ENCODE assay signal across 21 cellular contexts in the genomic region with DNA sequence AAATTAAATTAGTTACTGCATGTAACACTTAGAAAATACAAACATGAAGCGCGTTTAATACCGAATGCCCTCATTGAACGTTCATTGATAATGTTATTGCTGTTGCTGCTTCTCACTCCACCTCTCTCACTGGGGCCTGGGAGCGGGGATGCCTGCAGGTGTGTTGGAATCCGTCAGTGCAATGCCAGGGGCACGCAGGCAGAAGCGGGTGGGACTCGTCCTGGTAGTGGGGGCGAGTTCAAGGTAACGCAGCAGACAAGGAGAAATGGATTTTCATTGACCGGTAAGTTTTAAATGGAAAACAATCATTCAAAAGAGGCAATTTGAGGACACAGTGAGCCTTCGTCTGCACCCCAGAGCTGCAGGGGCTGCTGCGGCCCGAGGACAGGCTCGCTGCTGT.
A peak's percentile ranks its signal among the peaks of the same experiment; 100 is the strongest.
DNase-seq lines count a peak whose midpoint lies in the region; FAIRE-seq and TF ChIP-seq lines count a peak whose summit lies in the region.
"Had no signal": no experiment of that assay in that cellular context is flagged by ENCODE, and none has a peak within 500 bp of the region (broad histone marks: within the 10 kb centered on the region; RNA-seq: fewer than 3 reads in every experiment).

No MANE protein-coding gene starts in this region.

- no peak overlapping the region for H3K4ac ChIP-seq in H1 (replicated peaks; ENCODE audit: insufficient read length, low read depth, low read length)
- no peak overlapping the region for H3K4ac ChIP-seq in neuronal stem cell (ENCODE audit: low read length)

- H4K5ac ChIP-seq in H1 (ENCODE audit: insufficient read length, low read depth, low read length) = no peak overlapping the region

- no peak overlapping the region for H2BK20ac ChIP-seq in H1 (ENCODE audit: low read length)

- H4K91ac ChIP-seq in H1 (replicated peaks; ENCODE audit: insufficient read length, low read length) = no peak overlapping the region
- no peak overlapping the region for H4K91ac ChIP-seq in neuronal stem cell (ENCODE audit: low read depth, low read length, poor library complexity)

- no peak for TF ChIP-seq EP300 in H1 (IDR thresholded peaks at IDR 0.05; ENCODE audit: borderline replicate concordance in 1 of 2, low read depth in 2 of 2, low read length in 2 of 2)

- no peaks in the 10 kb centered on the region for H3K27me3 ChIP-seq in H1 (replicated peaks in 1 of 4; ENCODE audit: control insufficient read depth in 3 of 4, extremely low read depth in 1 of 4, insufficient read depth in 3 of 4, low read length in 3 of 4)
- no peaks in the 10 kb centered on the region for H3K27me3 ChIP-seq in neuronal stem cell (ENCODE audit: control insufficient read depth in 3 of 3, insufficient read depth in 3 of 3, low read depth in 1 of 3, low read length in 3 of 3)
- no peaks in the 10 kb centered on the region for H3K27me3 ChIP-seq in spleen (replicated peaks in 1 of 7)
- H3K27me3 ChIP-seq: BE2C had no signal

- H2AK5ac ChIP-seq in H1 (ENCODE audit: low read depth, low read length) (no peak overlapping the region), neuronal stem cell (ENCODE audit: low read depth, low read length) (no peak overlapping the region)

- H3K36me3 ChIP-seq in H1 (ENCODE audit: control insufficient read depth in 2 of 4, insufficient read depth in 4 of 4, low read length in 3 of 4) (no peaks in the 10 kb centered on the region), neuronal stem cell (replicated peaks in 1 of 2; ENCODE audit: control insufficient read depth in 2 of 2, insufficient read depth in 2 of 2, low read length in 2 of 2) (no peaks in the 10 kb centered on the region), spleen (no peaks in the 10 kb centered on the region)
- H3K36me3 ChIP-seq: BE2C had no signal

- H3K14ac ChIP-seq in H1 (ENCODE audit: insufficient read length) (no peak overlapping the region), neuronal stem cell (ENCODE audit: low read length) (no peak overlapping the region)

- no peak overlapping the region for H3K9ac ChIP-seq in H1 (replicated peaks in 1 of 4; ENCODE audit: extremely low read depth in 1 of 4, low read depth in 3 of 4, low read length in 3 of 4)
- H3K9ac ChIP-seq in neuronal stem cell (ENCODE audit: low read depth, low read length, poor library complexity) = no peak overlapping the region

- no peaks in the 10 kb centered on the region for H3K79me2 ChIP-seq in H1 (ENCODE audit: control insufficient read depth in 1 of 2, insufficient read depth in 2 of 2, low read length in 2 of 2)

- TF ChIP-seq RAD21 in H1 (IDR thresholded peaks at IDR 0.05 in 1 of 2, conservative IDR thresholded peaks at IDR 0.05 in 1 of 2; ENCODE audit: low read depth in 2 of 2, low read length in 2 of 2) = no peak

- H4K20me1 ChIP-seq in H1 (replicated peaks in 1 of 2; ENCODE audit: control insufficient read depth in 1 of 2, insufficient read depth in 2 of 2, low read length in 2 of 2) = no peaks in the 10 kb centered on the region

- intact Hi-C loops in spleen (cut with DNase I; ENCODE audit: low total_unique reads) = no loop called here

- H2BK120ac ChIP-seq in H1 (replicated peaks; ENCODE audit: low read depth, low read length) (no peak overlapping the region), neuronal stem cell (ENCODE audit: low read depth, low read length) (no peak overlapping the region)

- H3K4me1 ChIP-seq in H1 (replicated peaks in 1 of 4; ENCODE audit: control insufficient read depth in 3 of 4, insufficient read depth in 4 of 4, low read length in 3 of 4) = peaks cover 0 to 3% (median 0%) of the 10 kb centered on the region in 4 experiments; a peak in 3 of 7 replicates
- H3K4me1 ChIP-seq in neuronal stem cell (ENCODE audit: control insufficient read depth in 2 of 2, insufficient read depth in 1 of 2, low read depth in 1 of 2, low read length in 2 of 2) = peaks cover 0 to 2% of the 10 kb centered on the region in 2 donors
- H3K4me1 ChIP-seq in spleen = peaks cover 0 to 13% (median 3%) of the 10 kb centered on the region in 6 donors
- H3K4me1 ChIP-seq: BE2C had no signal

- H3K18ac ChIP-seq in H1 (ENCODE audit: extremely low read depth, low read length) = no peak overlapping the region
- peak overlapping the region; percentile 64 for H3K18ac ChIP-seq in neuronal stem cell (ENCODE audit: low read length)

- H3K79me1 ChIP-seq in H1 (ENCODE audit: low read depth, low read length) (no peaks in the 10 kb centered on the region), neuronal stem cell (ENCODE audit: low read depth, low read length) (no peaks in the 10 kb centered on the region)

- H3K27ac ChIP-seq in H1 (ENCODE audit: low read depth, low read length) = no peak overlapping the region
- H3K27ac ChIP-seq in neuronal stem cell (replicated peaks; ENCODE audit: low read length) = no peak overlapping the region
- no peak overlapping the region for H3K27ac ChIP-seq in spleen

- FAIRE-seq in H1 (lab: Jason Lieb, UNC) = no peak
- FAIRE-seq: A204.1, D721Med, GM12892, GM18507, HepG2 had no signal

- H3K23me2 ChIP-seq in H1 (ENCODE audit: low read depth, low read length) = no peaks in the 10 kb centered on the region

- H2BK12ac ChIP-seq in H1 (ENCODE audit: low read depth, low read length) (no peak overlapping the region), neuronal stem cell (ENCODE audit: low read length) (no peak overlapping the region)

- TF ChIP-seq POLR2A in H1 (IDR thresholded peaks at IDR 0.05; ENCODE audit: control extremely low read depth in 1 of 2, low read depth in 2 of 2, low read length in 2 of 2) = no peak
- no peak for TF ChIP-seq POLR2A in spleen (IDR thresholded peaks at IDR 0.05)

- H2BK5ac ChIP-seq in H1 (ENCODE audit: low read depth, low read length) = no peak overlapping the region
- H2BK5ac ChIP-seq in neuronal stem cell (ENCODE audit: low read length) = no peak overlapping the region

- H2AFZ ChIP-seq in H1 (ENCODE audit: low read length) (no peak overlapping the region), neuronal stem cell (ENCODE audit: low read length) (no peak overlapping the region)

- CTCF ChIA-PET in H1 (lab: Charles Lee; ENCODE audit: partially characterized antibody) = interaction anchor here (0.6 to 1.7 kb wide), 7 partner anchors 10 to 404 kb away, joined by 3 to 4 read pairs (median 3); no protein-coding TSS in a partner anchor

- no peak overlapping the region for H3K56ac ChIP-seq in H1 (replicated peaks; ENCODE audit: insufficient read length, low read depth, low read length)

- no peak overlapping the region for H3K4me3 ChIP-seq in H1 (ENCODE audit: extremely low read depth in 1 of 4, insufficient read depth in 2 of 4, low read depth in 3 of 4, low read length in 4 of 4)
- no peak overlapping the region for H3K4me3 ChIP-seq in neuronal stem cell (ENCODE audit: low read length in 2 of 2)
- H3K4me3 ChIP-seq in spleen = no peak overlapping the region

- 95% methylated on average over 16 of the region's 16 CpGs; no CpG with 5 or more reads in 1 of the 2 experiments for WGBS in H1 (ENCODE audit: extremely low coverage in 1 of 2, insufficient coverage in 1 of 2, insufficient read length in 1 of 2, insufficient replicate concordance in 2 of 2, low coverage in 1 of 2, low lambda C conversion rate in 2 of 2, missing lambda C conversion rate in 1 of 2), 2 experiments
- WGBS in neuronal stem cell (ENCODE audit: extremely low coverage in 2 of 2, insufficient read length in 2 of 2, insufficient replicate concordance in 1 of 2), 2 donors = no CpG with 5 or more reads among the region's 16 CpGs
- 90 to 93% (median 92%) methylated on average over 16 of the region's 16 CpGs for WGBS in spleen, 5 donors

- TF ChIP-seq CTCF in H1 (IDR thresholded peaks at IDR 0.05; ENCODE audit: control extremely low read depth in 1 of 3, insufficient read depth in 1 of 3, low read depth in 1 of 3, low read length in 3 of 3) (no peak), spleen (IDR thresholded peaks at IDR 0.05 in 8 of 11, conservative IDR thresholded peaks at IDR 0.05 in 3 of 11) (no peak)

- H2BK15ac ChIP-seq in H1 (ENCODE audit: low read length) = no peak overlapping the region
- H2BK15ac ChIP-seq in neuronal stem cell (ENCODE audit: low read length) = peak overlapping the region; percentile 59

- H3K9me3 ChIP-seq in H1 (ENCODE audit: insufficient read depth in 2 of 2, low read depth in 1 of 2, low read length in 1 of 2) = no peaks in the 10 kb centered on the region
- H3K9me3 ChIP-seq in neuronal stem cell (replicated peaks in 1 of 2; ENCODE audit: control insufficient read depth in 2 of 2, insufficient read depth in 1 of 2, low read depth in 1 of 2, low read length in 2 of 2) = no peaks in the 10 kb centered on the region
- H3K9me3 ChIP-seq in spleen = no peaks in the 10 kb centered on the region
- H3K9me3 ChIP-seq: BE2C had no signal

- no peak overlapping the region for H3K23ac ChIP-seq in H1 (ENCODE audit: insufficient read length)
- peak overlapping the region; percentile 48 for H3K23ac ChIP-seq in neuronal stem cell (ENCODE audit: low read depth, low read length, poor library complexity)

- H4K8ac ChIP-seq in H1 (ENCODE audit: extremely low read depth, insufficient read depth, low read length) (0 out of 2 replicates have a peak overlapping the region, but pooled peaks have one; percentile 42), neuronal stem cell (ENCODE audit: low read depth, low read length) (no peak overlapping the region)

- H3K4me2 ChIP-seq in H1 (ENCODE audit: insufficient read depth in 1 of 2, low read depth in 2 of 2, low read length in 2 of 2) (no peak overlapping the region), neuronal stem cell (ENCODE audit: insufficient read depth, low read length, poor library complexity, severe bottlenecking) (no peak overlapping the region)

- no peak for DNase-seq in H1 (ENCODE audit: low read depth in 1 of 2, low spot score in 2 of 2)
- DNase-seq in neuronal stem cell (ENCODE audit: low spot score) = no peak
- DNase-seq in spleen = peak; percentile 67
- no peak for DNase-seq in NCI-H1930 (lab: John Stamatoyannopoulos, UW)
- no peak for DNase-seq in NCI-H526 treated with DMSO at 0.1 percent for 48 hours (lab: John Stamatoyannopoulos, UW)
- DNase-seq in DMS153 treated with DMSO at 0.1 percent for 48 hours (lab: John Stamatoyannopoulos, UW; ENCODE audit: unreplicated experiment) = no peak
- DNase-seq: ACHN; BE2C; C1 segment of cervical spinal cord; CD4-positive, CD25-positive, alpha-beta regulatory T cell; CD8-positive, alpha-beta memory T cell; COR-L47; DMS79; GDM1; GOT3; H9 had no signal

- POLR2A ChIA-PET in H1 (lab: Charles Lee; ENCODE audit: partially characterized antibody) = no interaction called here

TF ChIP-seq in H1, 55 proteins besides CTCF, POLR2A, EP300 and RAD21 (continues in another document):
- no peak for TF ChIP-seq NRF1 (IDR thresholded peaks at IDR 0.05; ENCODE audit: low read depth, low read length)
- TF ChIP-seq RXRA (IDR thresholded peaks at IDR 0.05; ENCODE audit: insufficient read depth, low read depth, low read length) = no peak
- TF ChIP-seq EZH2 (IDR thresholded peaks at IDR 0.05; ENCODE audit: low read depth, low read length, severe bottlenecking) = no peak
- no peak for TF ChIP-seq SIRT6 (IDR thresholded peaks at IDR 0.05; ENCODE audit: low read length)
- no peak for TF ChIP-seq CREB1 (IDR thresholded peaks at IDR 0.05)
- TF ChIP-seq CHD1 (IDR thresholded peaks at IDR 0.05; ENCODE audit: low read depth, low read length) = no peak
- TF ChIP-seq JUND (IDR thresholded peaks at IDR 0.05; ENCODE audit: low read length) = no peak
- TF ChIP-seq POLR2AphosphoS5 (IDR thresholded peaks at IDR 0.05; ENCODE audit: low read depth, low read length) = no peak
- no peak for TF ChIP-seq CBX5 (IDR thresholded peaks at IDR 0.05; ENCODE audit: low read depth, low read length)
